Comparison of ENCODE assay signal across 14 cellular contexts in genomic region chr4:76801621-76802545, GRCh38.
DNase-seq lines count a peak whose midpoint lies in the region; ATAC-seq and TF ChIP-seq lines count a peak whose summit lies in the region.
"Had no signal": no experiment of that assay in that cellular context is flagged by ENCODE, and none has a peak within 500 bp of the region (broad histone marks: within the 10 kb centered on the region; RNA-seq: fewer than 3 reads in every experiment).

No MANE protein-coding gene starts in this region.

- DNase-seq in mesothelial cell of epicardium (ENCODE audit: low spot score in 2 of 2, unreplicated experiment in 2 of 2), result peak in 1 of 2 experiments; percentile 51
- DNase-seq in type B pancreatic cell (ENCODE audit: extremely low spot score, unreplicated experiment), result no peak
- no peak for DNase-seq in middle frontal gyrus (ENCODE audit: extremely low spot score, low spot score)
- no peak for DNase-seq in colonic mucosa
- DNase-seq in CD14-positive monocyte (ENCODE audit: low spot score), result no peak
- DNase-seq: activated CD4-positive, alpha-beta T cell treated with anti-CD3 and anti-CD28 coated beads, Interleukin-2, amount 10 ng/mL, durations not matched to agents 24 days and 14 days; activated naive CD4-positive, alpha-beta T cell treated with anti-CD3 and anti-CD28 coated beads, Interleukin-2, amount 10 ng/mL, durations not matched to agents 7 days and 5 days; DMS79; KG1; SHP77; stimulated activated CD8-positive, alpha-beta memory T cell treated with anti-CD3 and anti-CD28 coated beads, Interleukin-4, amount 100 ng/mL, for 48 hours had no signal

- no peak for TF ChIP-seq EP300 in gastroesophageal sphincter (IDR thresholded peaks at IDR 0.05)

- TF ChIP-seq POLR2A in gastroesophageal sphincter (IDR thresholded peaks at IDR 0.05), result no peak

- no peaks in the 10 kb centered on the region for H3K36me3 ChIP-seq in gastroesophageal sphincter
- no peaks in the 10 kb centered on the region for H3K36me3 ChIP-seq in colonic mucosa

- peaks cover 3% of the 10 kb centered on the region for H3K36me3 Mint-ChIP-seq in mesothelial cell of epicardium
- peaks cover 2% of the 10 kb centered on the region for H3K36me3 Mint-ChIP-seq in type B pancreatic cell
- H3K36me3 Mint-ChIP-seq in CD14-positive monocyte, result no peaks in the 10 kb centered on the region
- H3K36me3 Mint-ChIP-seq: activated naive CD4-positive, alpha-beta T cell treated with anti-CD3 and anti-CD28 coated beads, Interleukin-2, amount 10 ng/mL, durations not matched to agents 7 days and 5 days had no signal

- H3K9me3 ChIP-seq in gastroesophageal sphincter, result peaks cover 0 to 3% (median 0%) of the 10 kb centered on the region in 3 donors
- H3K9me3 ChIP-seq in colonic mucosa, result no peaks in the 10 kb centered on the region

- H3K9ac ChIP-seq in colonic mucosa (ENCODE audit: low read depth in 2 of 2, low read length in 2 of 2), result no peak overlapping the region

- H3K4me3 Mint-ChIP-seq in mesothelial cell of epicardium, result peak overlapping the region; percentile 59
- peak overlapping the region; percentile 51 for H3K4me3 Mint-ChIP-seq in type B pancreatic cell
- H3K4me3 Mint-ChIP-seq in CD14-positive monocyte, result no peak overlapping the region
- H3K4me3 Mint-ChIP-seq: activated CD4-positive, alpha-beta T cell treated with anti-CD3 and anti-CD28 coated beads, Interleukin-2, amount 10 ng/mL, durations not matched to agents 24 days and 14 days; activated naive CD4-positive, alpha-beta T cell treated with anti-CD3 and anti-CD28 coated beads, Interleukin-2, amount 10 ng/mL, durations not matched to agents 7 days and 5 days had no signal

- 66 to 76% methylated on average over 10 to 20 of the region's 50 CpGs for WGBS in gastroesophageal sphincter (ENCODE audit: low coverage in 1 of 2), 2 donors

- ATAC-seq in gastroesophageal sphincter, result peak; percentile 46
- no peak for ATAC-seq in HG02642 (IDR thresholded peaks at IDR 0.05; ENCODE audit: poor library complexity, unreplicated experiment)

- peaks cover 6% of the 10 kb centered on the region for H3K9me3 Mint-ChIP-seq in mesothelial cell of epicardium
- no peaks in the 10 kb centered on the region for H3K9me3 Mint-ChIP-seq in type B pancreatic cell
- H3K9me3 Mint-ChIP-seq in CD14-positive monocyte, result peaks cover under 1 to 14% (median 2%) of the 10 kb centered on the region in 7 donors
- H3K9me3 Mint-ChIP-seq: activated CD4-positive, alpha-beta T cell treated with anti-CD3 and anti-CD28 coated beads, Interleukin-2, amount 10 ng/mL, durations not matched to agents 24 days and 14 days; activated naive CD4-positive, alpha-beta T cell treated with anti-CD3 and anti-CD28 coated beads, Interleukin-2, amount 10 ng/mL, durations not matched to agents 7 days and 5 days had no signal

- TF ChIP-seq CTCF in gastroesophageal sphincter (IDR thresholded peaks at IDR 0.05) (peak in 1 of 4 experiments; percentile 7), mesothelial cell of epicardium (IDR thresholded peaks at IDR 0.05; ENCODE audit: unreplicated experiment) (no peak), type B pancreatic cell (conservative IDR thresholded peaks at IDR 0.05) (no peak), colonic mucosa (IDR thresholded peaks at IDR 0.05) (no peak), CD14-positive monocyte (IDR thresholded peaks at IDR 0.05) (no peak)

- peaks cover 0 to 13% (median 0%) of the 10 kb centered on the region in 3 donors for H3K4me1 ChIP-seq in gastroesophageal sphincter
- no peaks in the 10 kb centered on the region for H3K4me1 ChIP-seq in colonic mucosa

- H3K4me1 Mint-ChIP-seq in mesothelial cell of epicardium (peaks cover 34% of the 10 kb centered on the region), type B pancreatic cell (ENCODE audit: unreplicated experiment) (peaks cover 33% of the 10 kb centered on the region), CD14-positive monocyte (no peaks in the 10 kb centered on the region)
- H3K4me1 Mint-ChIP-seq: activated CD4-positive, alpha-beta T cell treated with anti-CD3 and anti-CD28 coated beads, Interleukin-2, amount 10 ng/mL, durations not matched to agents 24 days and 14 days; activated naive CD4-positive, alpha-beta T cell treated with anti-CD3 and anti-CD28 coated beads, Interleukin-2, amount 10 ng/mL, durations not matched to agents 7 days and 5 days had no signal

- H3K27me3 ChIP-seq in gastroesophageal sphincter, result no peaks in the 10 kb centered on the region
- no peaks in the 10 kb centered on the region for H3K27me3 ChIP-seq in colonic mucosa

- H3K27me3 Mint-ChIP-seq in mesothelial cell of epicardium (ENCODE audit: low read depth) (no peaks in the 10 kb centered on the region), type B pancreatic cell (peaks cover 25% of the 10 kb centered on the region), CD14-positive monocyte (ENCODE audit: low read depth in 3 of 3) (peaks cover 5 to 18% (median 8%) of the 10 kb centered on the region in 3 donors)

- intact Hi-C loops in colonic mucosa (cut with DNase I), result no loop called here
- intact Hi-C loops in CD14-positive monocyte (cut with micrococcal nuclease), result no loop called here

- peak overlapping the region; percentile 87 for H3K27ac ChIP-seq in angular gyrus (ENCODE audit: low read depth, low read length)
- H3K27ac ChIP-seq in gastroesophageal sphincter, result peak overlapping the region in 3 of 4 donors; percentile 36 to 64 (median 59)
- H3K27ac ChIP-seq in colonic mucosa, result no peak overlapping the region

- peak overlapping the region in 1 of 2 donors; percentile 41 for H3K4me3 ChIP-seq in gastroesophageal sphincter
- H3K4me3 ChIP-seq in colonic mucosa, result no peak overlapping the region

- H3K27ac Mint-ChIP-seq in mesothelial cell of epicardium (peak overlapping the region; percentile 94), type B pancreatic cell (peak overlapping the region; percentile 72), CD14-positive monocyte (no peak overlapping the region)
- H3K27ac Mint-ChIP-seq: activated CD4-positive, alpha-beta T cell treated with anti-CD3 and anti-CD28 coated beads, Interleukin-2, amount 10 ng/mL, durations not matched to agents 24 days and 14 days; activated naive CD4-positive, alpha-beta T cell treated with anti-CD3 and anti-CD28 coated beads, Interleukin-2, amount 10 ng/mL, durations not matched to agents 7 days and 5 days had no signal

Comparison
In these comparisons a context has a peak if more than half of its experiments do, and no peak if none do; other contexts are left out.
1. H3K27ac Mint-ChIP-seq: peak in mesothelial cell of epicardium (single experiment) and type B pancreatic cell (single experiment); none in CD14-positive monocyte (0 of 7).
2. H3K4me3 Mint-ChIP-seq: peak in mesothelial cell of epicardium (single experiment) and type B pancreatic cell (single experiment); none in CD14-positive monocyte (0 of 2).